In genomic region chr6:100464162-100464851, GRCh38 we compare ENCODE assay signal across 11 cellular contexts. TPM values are rescaled to one million over a fixed set of nuclear protein-coding genes. Genes with fewer than 3 reads are reported as not detected.
DNase-seq lines count a peak whose midpoint lies in the region; ATAC-seq, FAIRE-seq and TF ChIP-seq lines count a peak whose summit lies in the region.
"Had no signal": no experiment of that assay in that cellular context is flagged by ENCODE, and none has a peak within 500 bp of the region (broad histone marks: within the 10 kb centered on the region; RNA-seq: fewer than 3 reads in every experiment).

No MANE protein-coding gene starts in this region.

- H3K4me3 ChIP-seq in cardiac muscle cell: peak overlapping the region; percentile 24
- peak overlapping the region; percentile 40 for H3K4me3 ChIP-seq in astrocyte (ENCODE audit: insufficient read depth, low read depth, low read length)
- H3K4me3 ChIP-seq in mesendoderm (ENCODE audit: low read length): no peak overlapping the region
- peak overlapping the region; percentile 9 for H3K4me3 ChIP-seq in urinary bladder (ENCODE audit: low read depth, low read length)

- H4K20me1 ChIP-seq in astrocyte (ENCODE audit: insufficient read depth, low read length): peaks cover 14% of the 10 kb centered on the region

- no peak overlapping the region for H4K8ac ChIP-seq in mesendoderm (ENCODE audit: low read depth, low read length)

- H3K23ac ChIP-seq in mesendoderm (ENCODE audit: low read length): no peak overlapping the region

- H2BK5ac ChIP-seq in mesendoderm (ENCODE audit: low read length): no peak overlapping the region

- H2AK5ac ChIP-seq in mesendoderm (ENCODE audit: low read length): no peak overlapping the region

- intact Hi-C loops in Right ventricle myocardium superior (cut with DNase I): no loop called here

- H3K79me1 ChIP-seq in mesendoderm (ENCODE audit: low read length): no peaks in the 10 kb centered on the region

- H3K56ac ChIP-seq in mesendoderm (ENCODE audit: low read length): no peak overlapping the region

- ATAC-seq in Right ventricle myocardium superior (ENCODE audit: poor library complexity): no peak
- no peak for ATAC-seq in GM21447 (IDR thresholded peaks at IDR 0.05; ENCODE audit: unreplicated experiment)
- no peak for ATAC-seq in GM21367 (IDR thresholded peaks at IDR 0.05; ENCODE audit: unreplicated experiment)

- peak overlapping the region; percentile 19 for H2AFZ ChIP-seq in astrocyte (ENCODE audit: low read depth, low read length)

- no peak overlapping the region for H3K27ac ChIP-seq in cardiac muscle cell
- H3K27ac ChIP-seq in astrocyte (ENCODE audit: low read depth, low read length): no peak overlapping the region
- H3K27ac ChIP-seq in mesendoderm (ENCODE audit: low read depth, low read length): no peak overlapping the region
- H3K27ac ChIP-seq in urinary bladder (ENCODE audit: low read depth): no peak overlapping the region

- no peak overlapping the region for H3K4ac ChIP-seq in mesendoderm (ENCODE audit: low read depth, low read length)

- peaks cover 91% of the 10 kb centered on the region for H3K27me3 Mint-ChIP-seq in astrocyte (ENCODE audit: low read depth, unreplicated experiment)

- DNase-seq in cardiac muscle cell (ENCODE audit: low read depth in 1 of 2, low spot score in 1 of 2) (peak in 1 of 2 donors; percentile 41), Right ventricle myocardium superior (no peak), astrocyte (ENCODE audit: low read depth) (no peak), mesendoderm (peak; percentile 55), NCI-H446 treated with DMSO at 0.1 percent for 48 hours (lab: John Stamatoyannopoulos, UW) (no peak)
- DNase-seq: Caco-2 had no signal

- no peak overlapping the region for H3K4me3 Mint-ChIP-seq in astrocyte (ENCODE audit: unreplicated experiment)

- H3K9ac ChIP-seq in astrocyte (ENCODE audit: low read length): no peak overlapping the region
- H3K9ac ChIP-seq in mesendoderm (ENCODE audit: low read length): no peak overlapping the region

- H3K36me3 ChIP-seq in cardiac muscle cell: no peaks in the 10 kb centered on the region
- no peaks in the 10 kb centered on the region for H3K36me3 ChIP-seq in astrocyte (ENCODE audit: insufficient read depth, low read length)
- no peaks in the 10 kb centered on the region for H3K36me3 ChIP-seq in mesendoderm (ENCODE audit: control insufficient read depth, insufficient read depth, low read length)
- no peaks in the 10 kb centered on the region for H3K36me3 ChIP-seq in urinary bladder (ENCODE audit: insufficient read depth)

- H3K27me3 ChIP-seq in cardiac muscle cell: peaks cover 100% of the 10 kb centered on the region
- peaks cover 100% of the 10 kb centered on the region for H3K27me3 ChIP-seq in astrocyte (ENCODE audit: insufficient read depth, low read length)
- peaks cover 74% of the 10 kb centered on the region for H3K27me3 ChIP-seq in mesendoderm (ENCODE audit: insufficient read depth, low read length, poor library complexity)

- H3K4me2 ChIP-seq in astrocyte (ENCODE audit: low read length) (peak overlapping the region; percentile 79), mesendoderm (ENCODE audit: low read length) (peak overlapping the region; percentile 98)

- no peak overlapping the region for H2BK120ac ChIP-seq in mesendoderm (ENCODE audit: low read depth, low read length)

- no peak overlapping the region for H3K27ac Mint-ChIP-seq in astrocyte (ENCODE audit: unreplicated experiment)

- no peak overlapping the region for H3K18ac ChIP-seq in mesendoderm (ENCODE audit: low read length)

- H3K9me3 ChIP-seq in cardiac muscle cell (ENCODE audit: low read depth) (no peaks in the 10 kb centered on the region), astrocyte (ENCODE audit: insufficient read depth, low read depth, low read length) (peaks cover 11% of the 10 kb centered on the region)
- H3K9me3 ChIP-seq: Caco-2 had no signal

- peaks cover 6% of the 10 kb centered on the region for H3K4me1 ChIP-seq in cardiac muscle cell (ENCODE audit: low read depth)
- H3K4me1 ChIP-seq in astrocyte (ENCODE audit: insufficient read depth, low read length): peaks cover 3% of the 10 kb centered on the region
- peaks cover 5% of the 10 kb centered on the region for H3K4me1 ChIP-seq in mesendoderm (ENCODE audit: control insufficient read depth, low read depth, low read length)
- no peaks in the 10 kb centered on the region for H3K4me1 ChIP-seq in urinary bladder (ENCODE audit: insufficient read depth)
- H3K4me1 ChIP-seq: Caco-2 had no signal

- H3K79me2 ChIP-seq in astrocyte (ENCODE audit: insufficient read depth, low read length): no peaks in the 10 kb centered on the region
- no peaks in the 10 kb centered on the region for H3K79me2 ChIP-seq in mesendoderm (ENCODE audit: control insufficient read depth, insufficient read depth, low read length)

- H2BK15ac ChIP-seq in mesendoderm (replicated peaks; ENCODE audit: low read depth): no peak overlapping the region

- no peak for TF ChIP-seq CTCF in cardiac muscle cell (IDR thresholded peaks at IDR 0.05; ENCODE audit: low read depth, low read length)
- no peak for TF ChIP-seq CTCF in astrocyte (IDR thresholded peaks at IDR 0.05; ENCODE audit: insufficient read depth, low read depth, low read length)

- H4K5ac ChIP-seq in mesendoderm (ENCODE audit: low read length): no peak overlapping the region

- peaks cover 20% of the 10 kb centered on the region for H3K9me3 Mint-ChIP-seq in astrocyte (ENCODE audit: unreplicated experiment)

- peaks cover 2% of the 10 kb centered on the region for H3K36me3 Mint-ChIP-seq in astrocyte (ENCODE audit: low read depth, unreplicated experiment)

- no CpG with 5 or more reads among the region's 46 CpGs for WGBS in mesendoderm (ENCODE audit: extremely low coverage, insufficient coverage, low lambda C conversion rate)
- WGBS in urinary bladder: 4% methylated on average over 46 of the region's 46 CpGs

- no peak for FAIRE-seq in astrocyte (lab: Jason Lieb, UNC)
- FAIRE-seq: islet of Langerhans had no signal

- no peaks in the 10 kb centered on the region for H3K4me1 Mint-ChIP-seq in astrocyte (ENCODE audit: low read depth, unreplicated experiment)

RNA-seq across cellular contexts. Expression of gene SIM1, which starts 0.4 kb away (rescaled TPM):
- not detected in 2 replicates for total RNA-seq in cardiac muscle cell
- polyA plus RNA-seq in cardiac muscle cell: not detected in 2 replicates
- total RNA-seq in Right ventricle myocardium superior: not detected
- not detected in 2 replicates for total RNA-seq in astrocyte
- polyA plus RNA-seq in mesendoderm (2013, experiment 1 of 2): 0.06 TPM
- polyA plus RNA-seq in mesendoderm (2013, experiment 2 of 2): 0.06 TPM
- 0.21 TPM for total RNA-seq in urinary bladder
- not detected for polyA plus RNA-seq in urinary bladder
- total RNA-seq: Caco-2, OCI-LY7 had no signal
